20 cellular contexts compared by ENCODE assay signal in the genomic region with DNA sequence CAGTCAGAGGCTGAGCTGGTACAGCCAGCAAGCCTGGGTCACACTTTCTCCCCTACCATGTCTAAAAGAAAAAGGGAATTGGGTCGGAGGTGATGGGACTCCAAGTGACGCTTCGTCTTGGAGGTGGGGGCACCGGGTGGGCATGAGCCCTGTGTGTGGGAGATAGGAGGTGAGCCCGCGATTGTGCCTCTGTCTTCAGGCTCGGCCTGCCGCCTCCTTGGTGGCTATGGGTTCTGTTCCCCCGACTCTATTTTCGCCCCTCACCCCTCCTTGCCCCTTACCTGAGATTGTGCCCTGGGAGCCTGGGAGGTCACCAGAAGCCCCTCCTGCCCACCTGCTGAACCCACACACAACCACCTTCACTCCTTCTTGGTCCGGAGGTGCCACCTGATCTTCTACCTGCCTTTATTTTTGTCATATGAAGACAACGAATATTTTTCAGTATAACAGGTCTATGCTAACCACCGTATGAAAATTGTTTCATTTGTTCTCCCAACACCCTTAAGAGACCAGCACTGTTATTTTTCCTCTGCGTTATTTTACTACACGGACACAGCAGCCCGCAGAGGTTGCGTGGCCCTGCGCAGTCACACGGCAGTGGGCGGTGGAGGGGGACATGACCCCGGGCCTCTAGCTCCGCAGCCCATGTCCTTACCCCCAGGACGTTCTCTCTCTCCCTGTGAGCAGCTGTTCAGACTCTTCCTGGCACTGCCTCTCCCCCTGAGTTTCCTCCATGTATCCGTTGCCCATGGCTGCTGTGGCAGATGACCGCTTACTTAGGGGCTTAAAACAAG. TPM values are rescaled to one million over a fixed set of nuclear protein-coding genes. Genes with fewer than 3 reads are reported as not detected.
DNase-seq lines count a peak whose midpoint lies in the region; ATAC-seq and TF ChIP-seq lines count a peak whose summit lies in the region.
"Had no signal": no experiment of that assay in that cellular context is flagged by ENCODE, and none has a peak within 500 bp of the region (broad histone marks: within the 10 kb centered on the region; RNA-seq: fewer than 3 reads in every experiment).

No MANE protein-coding gene starts in this region.

- H3K4me3 Mint-ChIP-seq in T-helper 17 cell (no peak overlapping the region), mesothelial cell of epicardium (no peak overlapping the region)
- H3K4me3 Mint-ChIP-seq in activated T-helper 17 cell treated with anti-CD3 and anti-CD28 coated beads, Interleukin-2, amount 50 U/mL, for 72 hours = no peak overlapping the region
- H3K4me3 Mint-ChIP-seq: CD14-positive monocyte; CD4-positive, alpha-beta memory T cell; GM23338; HFFc6 had no signal

- H2AFZ ChIP-seq in osteoblast (ENCODE audit: low read length) = no peak overlapping the region
- H2AFZ ChIP-seq: GM23338 had no signal

- no peaks in the 10 kb centered on the region for H3K79me2 ChIP-seq in osteoblast (ENCODE audit: insufficient read depth, low read length)

- intact Hi-C loops in upper lobe of right lung (cut with DNase I) = no loop called here

- TF ChIP-seq CTCF in mesothelial cell of epicardium (IDR thresholded peaks at IDR 0.05; ENCODE audit: unreplicated experiment) = no peak
- TF ChIP-seq CTCF in upper lobe of right lung (IDR thresholded peaks at IDR 0.05) = no peak
- no peak for TF ChIP-seq CTCF in osteoblast (IDR thresholded peaks at IDR 0.05; ENCODE audit: extremely low read depth, low read depth, low read length)

- H3K4me1 ChIP-seq in upper lobe of right lung (no peaks in the 10 kb centered on the region), osteoblast (ENCODE audit: insufficient read depth, low read length) (no peaks in the 10 kb centered on the region)

- H3K27me3 ChIP-seq in upper lobe of right lung = no peaks in the 10 kb centered on the region
- H3K27me3 ChIP-seq in osteoblast (ENCODE audit: insufficient read depth, low read length) = peaks cover 22% of the 10 kb centered on the region
- H3K27me3 ChIP-seq: BLaER1 had no signal

- no peaks in the 10 kb centered on the region for H3K9me3 Mint-ChIP-seq in mesothelial cell of epicardium
- no peaks in the 10 kb centered on the region for H3K9me3 Mint-ChIP-seq in activated T-helper 17 cell treated with anti-CD3 and anti-CD28 coated beads, Interleukin-2, amount 50 U/mL, for 72 hours
- H3K9me3 Mint-ChIP-seq: HFFc6 had no signal

- H3K27ac ChIP-seq in upper lobe of right lung = no peak overlapping the region
- no peak overlapping the region for H3K27ac ChIP-seq in osteoblast (ENCODE audit: low read depth, low read length)
- H3K27ac ChIP-seq: BLaER1, HL-60 had no signal

- H3K4me3 ChIP-seq in upper lobe of right lung (no peak overlapping the region), osteoblast (ENCODE audit: insufficient read depth, low read length) (no peak overlapping the region)
- H3K4me3 ChIP-seq: BLaER1, GM23338 had no signal

- no peak for ATAC-seq in T-helper 17 cell
- peak; percentile 20 for ATAC-seq in esophagus mucosa
- no peak for ATAC-seq in upper lobe of right lung
- no peak for ATAC-seq in activated T-helper 17 cell treated with anti-CD3 and anti-CD28 coated beads, Interleukin-2, amount 50 U/mL, for 72 hours (replicated peaks)
- ATAC-seq: GM23338 had no signal

- H3K27ac Mint-ChIP-seq in T-helper 17 cell (peak overlapping the region; percentile 34), mesothelial cell of epicardium (peak overlapping the region; percentile 86)
- H3K27ac Mint-ChIP-seq in activated T-helper 17 cell treated with anti-CD3 and anti-CD28 coated beads, Interleukin-2, amount 50 U/mL, for 72 hours = no peak overlapping the region
- H3K27ac Mint-ChIP-seq: CD14-positive monocyte, GM23338, HFFc6 had no signal

- no peaks in the 10 kb centered on the region for H4K20me1 ChIP-seq in osteoblast (ENCODE audit: insufficient read depth, low read length)
- H4K20me1 ChIP-seq: BLaER1 had no signal

- no peaks in the 10 kb centered on the region for H3K4me1 Mint-ChIP-seq in T-helper 17 cell
- H3K4me1 Mint-ChIP-seq in mesothelial cell of epicardium = peaks cover 46% of the 10 kb centered on the region
- H3K4me1 Mint-ChIP-seq in activated T-helper 17 cell treated with anti-CD3 and anti-CD28 coated beads, Interleukin-2, amount 50 U/mL, for 72 hours = no peaks in the 10 kb centered on the region
- H3K4me1 Mint-ChIP-seq: GM23338 had no signal

- no peak overlapping the region for H3K4me2 ChIP-seq in osteoblast (ENCODE audit: insufficient read depth, low read length)
- H3K4me2 ChIP-seq: BLaER1, GM23338 had no signal

- H3K9me3 ChIP-seq in T-helper 17 cell (ENCODE audit: control insufficient read depth, low read length, poor library complexity, severe bottlenecking) = no peaks in the 10 kb centered on the region
- no peaks in the 10 kb centered on the region for H3K9me3 ChIP-seq in upper lobe of right lung
- no peaks in the 10 kb centered on the region for H3K9me3 ChIP-seq in osteoblast (ENCODE audit: low read depth, low read length)

- DNase-seq in T-helper 17 cell (no peak), mesothelial cell of epicardium (ENCODE audit: low spot score in 2 of 2, unreplicated experiment in 2 of 2) (no peak), upper lobe of right lung (peak; percentile 40), cerebellar nuclear complex (lab: John Stamatoyannopoulos, UW) (no peak), osteoblast (ENCODE audit: insufficient read length, low spot score, missing footprints) (no peak)
- DNase-seq: 8988T; CD4-positive, alpha-beta memory T cell; DMS153; DMS79 treated with DMSO at 0.1 percent for 48 hours; GF-D8; HCEC 1CT; HFFc6 had no signal

- H3K36me3 ChIP-seq in upper lobe of right lung = no peaks in the 10 kb centered on the region
- no peaks in the 10 kb centered on the region for H3K36me3 ChIP-seq in osteoblast (ENCODE audit: insufficient read depth, low read length)
- H3K36me3 ChIP-seq: BLaER1 had no signal

- H3K27me3 Mint-ChIP-seq in T-helper 17 cell = peaks cover 72% of the 10 kb centered on the region
- H3K27me3 Mint-ChIP-seq in mesothelial cell of epicardium (ENCODE audit: low read depth) = no peaks in the 10 kb centered on the region
- peaks cover 23% of the 10 kb centered on the region for H3K27me3 Mint-ChIP-seq in activated T-helper 17 cell treated with anti-CD3 and anti-CD28 coated beads, Interleukin-2, amount 50 U/mL, for 72 hours

- H3K36me3 Mint-ChIP-seq in T-helper 17 cell (ENCODE audit: low read depth) (peaks cover 2% of the 10 kb centered on the region), mesothelial cell of epicardium (peaks cover 12% of the 10 kb centered on the region)
- no peaks in the 10 kb centered on the region for H3K36me3 Mint-ChIP-seq in activated T-helper 17 cell treated with anti-CD3 and anti-CD28 coated beads, Interleukin-2, amount 50 U/mL, for 72 hours (ENCODE audit: low read depth)
- H3K36me3 Mint-ChIP-seq: CD14-positive monocyte; CD4-positive, alpha-beta memory T cell had no signal

RNA-seq across cellular contexts. Expression of a gene that starts 49.9 kb away (rescaled TPM):
- total RNA-seq in T-helper 17 cell (not detected), esophagus mucosa (6.9 TPM), mesothelial cell of epicardium (43.5 to 52.5 TPM (median 47.7 TPM) in 3 replicates), upper lobe of right lung (48.9 TPM), osteoblast (not detected in 2 replicates)
- not detected for total RNA-seq in activated T-helper 17 cell treated with anti-CD3 and anti-CD28 coated beads, Interleukin-2, amount 50 U/mL, for 72 hours
- total RNA-seq: A673; CD4-positive, alpha-beta memory T cell; HFFc6; HT1080 had no signal
